In genomic region chr5:142421158-142421617, GRCh38 we compare ENCODE assay signal across 14 cellular contexts.
DNase-seq lines count a peak whose midpoint lies in the region; ATAC-seq and TF ChIP-seq lines count a peak whose summit lies in the region.
"Had no signal": no experiment of that assay in that cellular context is flagged by ENCODE, and none has a peak within 500 bp of the region (broad histone marks: within the 10 kb centered on the region; RNA-seq: fewer than 3 reads in every experiment).

No MANE protein-coding gene starts in this region.

- H3K4me3 Mint-ChIP-seq in T-helper 2 cell treated with Interferon-gamma antibody and Interleukin-4, amounts not matched to agents 5 μg/mL and 100 μg/mL, for 36 hours: peak overlapping the region; percentile 57
- no peak overlapping the region for H3K4me3 Mint-ChIP-seq in neural progenitor cell

- H3F3A ChIP-seq in Loucy (ENCODE audit: low read depth): peaks cover 13% of the 10 kb centered on the region
- H3F3A ChIP-seq in neural progenitor cell (ENCODE audit: low read depth): peaks cover 11% of the 10 kb centered on the region
- peaks cover 6% of the 10 kb centered on the region for H3F3A ChIP-seq in smooth muscle cell (ENCODE audit: low read depth)

- peaks cover 30% of the 10 kb centered on the region for H3K4me1 Mint-ChIP-seq in T-helper 2 cell treated with Interferon-gamma antibody and Interleukin-4, amounts not matched to agents 5 μg/mL and 100 μg/mL, for 36 hours (ENCODE audit: low read depth)
- H3K4me1 Mint-ChIP-seq in neural progenitor cell: peaks cover 42% of the 10 kb centered on the region

- 81% methylated on average over 5 of the region's 5 CpGs for WGBS in smooth muscle cell (ENCODE audit: low lambda C conversion rate)

- peak overlapping the region; percentile 40 for H3K4me3 ChIP-seq in Loucy (ENCODE audit: low read length, poor library complexity, severe bottlenecking)
- no peak overlapping the region for H3K4me3 ChIP-seq in neural progenitor cell
- no peak overlapping the region for H3K4me3 ChIP-seq in smooth muscle cell
- H3K4me3 ChIP-seq: HAP-1, suprapubic skin had no signal

- H3K27me3 ChIP-seq in Loucy (ENCODE audit: insufficient read depth, low read length, poor library complexity, severe bottlenecking): no peaks in the 10 kb centered on the region
- H3K27me3 ChIP-seq in neural progenitor cell: no peaks in the 10 kb centered on the region
- H3K27me3 ChIP-seq in smooth muscle cell (ENCODE audit: low read depth): no peaks in the 10 kb centered on the region
- H3K27me3 ChIP-seq: suprapubic skin had no signal

- no peaks in the 10 kb centered on the region for H4K20me1 ChIP-seq in Loucy (ENCODE audit: insufficient read depth, low read length, poor library complexity, severe bottlenecking)
- H4K20me1 ChIP-seq in neural progenitor cell (ENCODE audit: low read depth): no peaks in the 10 kb centered on the region
- H4K20me1 ChIP-seq in smooth muscle cell (ENCODE audit: low read depth): peaks cover 7% of the 10 kb centered on the region

- peak overlapping the region; percentile 43 for H3K9ac ChIP-seq in Loucy (ENCODE audit: low read depth, low read length, poor library complexity, severe bottlenecking)
- H3K9ac ChIP-seq in neural progenitor cell: no peak overlapping the region
- no peak overlapping the region for H3K9ac ChIP-seq in smooth muscle cell (ENCODE audit: low read depth)

- H3K27ac Mint-ChIP-seq in T-helper 2 cell treated with Interferon-gamma antibody and Interleukin-4, amounts not matched to agents 5 μg/mL and 100 μg/mL, for 36 hours: no peak overlapping the region
- peak overlapping the region; percentile 44 for H3K27ac Mint-ChIP-seq in neural progenitor cell

- no peaks in the 10 kb centered on the region for H3K9me2 ChIP-seq in Loucy (replicated peaks; ENCODE audit: low read depth, low read length)

- H2AFZ ChIP-seq in Loucy (ENCODE audit: low read length) (peak overlapping the region; percentile 65; the same call in 1 of the 2 replicates), neural progenitor cell (replicated peaks) (no peak overlapping the region), smooth muscle cell (ENCODE audit: low read depth) (no peak overlapping the region)

- H3K9me3 Mint-ChIP-seq in T-helper 2 cell treated with Interferon-gamma antibody and Interleukin-4, amounts not matched to agents 5 μg/mL and 100 μg/mL, for 36 hours: no peaks in the 10 kb centered on the region
- peaks cover 3% of the 10 kb centered on the region for H3K9me3 Mint-ChIP-seq in neural progenitor cell

- H3K9me3 ChIP-seq in Loucy (ENCODE audit: insufficient read depth, low read depth, low read length) (no peaks in the 10 kb centered on the region), neural progenitor cell (ENCODE audit: low read depth) (no peaks in the 10 kb centered on the region), smooth muscle cell (replicated peaks; ENCODE audit: low read depth) (no peaks in the 10 kb centered on the region)
- H3K9me3 ChIP-seq: HAP-1, suprapubic skin had no signal

- no peak for ATAC-seq in GM18873 (IDR thresholded peaks at IDR 0.05; ENCODE audit: low FRiP score, unreplicated experiment)

- peaks cover 3% of the 10 kb centered on the region for H3K27me3 Mint-ChIP-seq in T-helper 2 cell treated with Interferon-gamma antibody and Interleukin-4, amounts not matched to agents 5 μg/mL and 100 μg/mL, for 36 hours (ENCODE audit: low read depth)
- peaks cover 5% of the 10 kb centered on the region for H3K27me3 Mint-ChIP-seq in neural progenitor cell (ENCODE audit: insufficient read depth, low read depth)

- H3K4me1 ChIP-seq in Loucy (ENCODE audit: insufficient read depth, low read length, poor library complexity, severe bottlenecking) (peaks cover 54% of the 10 kb centered on the region), neural progenitor cell (peaks cover 23% of the 10 kb centered on the region), smooth muscle cell (ENCODE audit: low read depth) (peaks cover 14% of the 10 kb centered on the region)

- H3K79me2 ChIP-seq in Loucy (ENCODE audit: insufficient read depth, low read length): no peaks in the 10 kb centered on the region
- no peaks in the 10 kb centered on the region for H3K79me2 ChIP-seq in neural progenitor cell (ENCODE audit: low read depth)
- H3K79me2 ChIP-seq in smooth muscle cell (ENCODE audit: low read depth): no peaks in the 10 kb centered on the region

- DNase-seq in T-helper 2 cell treated with Interferon-gamma antibody and Interleukin-4, amounts not matched to agents 5 μg/mL and 100 μg/mL, for 36 hours (ENCODE audit: low spot score): no peak
- DNase-seq in T-helper 2 cell (no peak), dermis blood vessel endothelial cell (peak; percentile 30), neural progenitor cell (ENCODE audit: low spot score) (peak; percentile 32), smooth muscle cell (lab: John Stamatoyannopoulos, UW; ENCODE audit: unreplicated experiment) (no peak), DMS153 treated with DMSO at 0.1 percent for 48 hours (lab: John Stamatoyannopoulos, UW; ENCODE audit: unreplicated experiment) (no peak)
- DNase-seq: ACHN; activated CD4-positive, alpha-beta T cell treated with anti-CD3 and anti-CD28 coated beads, Interleukin-2, amount 50 U/mL, for 48 hours; effector CD8-positive, alpha-beta T cell; MV-4-11 had no signal

- H3K4me2 ChIP-seq in Loucy (ENCODE audit: low read depth, low read length, poor library complexity, severe bottlenecking) (peak overlapping the region; percentile 64), neural progenitor cell (peak overlapping the region; percentile 63), smooth muscle cell (no peak overlapping the region)

- H3K36me3 ChIP-seq in Loucy (ENCODE audit: insufficient read depth, low read length) (no peaks in the 10 kb centered on the region), neural progenitor cell (no peaks in the 10 kb centered on the region), smooth muscle cell (ENCODE audit: low read depth) (no peaks in the 10 kb centered on the region)
- H3K36me3 ChIP-seq: HAP-1, suprapubic skin had no signal

- H3K27ac ChIP-seq in neural progenitor cell (peak overlapping the region; percentile 48), smooth muscle cell (ENCODE audit: low read depth) (no peak overlapping the region)
- H3K27ac ChIP-seq: suprapubic skin had no signal

- H3K36me3 Mint-ChIP-seq in T-helper 2 cell treated with Interferon-gamma antibody and Interleukin-4, amounts not matched to agents 5 μg/mL and 100 μg/mL, for 36 hours (ENCODE audit: low read depth): no peaks in the 10 kb centered on the region
- peaks cover 3% of the 10 kb centered on the region for H3K36me3 Mint-ChIP-seq in neural progenitor cell

- no peak for TF ChIP-seq CTCF in Loucy (conservative IDR thresholded peaks at IDR 0.05; ENCODE audit: low read length)
- no peak for TF ChIP-seq CTCF in neural progenitor cell (IDR thresholded peaks at IDR 0.05)
- no peak for TF ChIP-seq CTCF in smooth muscle cell (IDR thresholded peaks at IDR 0.05; ENCODE audit: borderline replicate concordance, insufficient read depth, poor library complexity, severe bottlenecking)

Comparison
In these comparisons a context has a peak if more than half of its experiments do, and no peak if none do; other contexts are left out.
1. DNase-seq: peak in dermis blood vessel endothelial cell (single experiment) and neural progenitor cell (single experiment); none in T-helper 2 cell treated with Interferon-gamma antibody and Interleukin-4, amounts not matched to agents 5 μg/mL and 100 μg/mL, for 36 hours (single experiment), T-helper 2 cell (0 of 5), smooth muscle cell (single experiment) and DMS153 treated with DMSO at 0.1 percent for 48 hours (single experiment).